In genomic region chr4:88583643-88584470, GRCh38 we compare ENCODE assay signal across 2 cellular contexts.
A peak's percentile ranks its signal among the peaks of the same experiment; 100 is the strongest.
TF ChIP-seq lines count a peak whose summit lies in the region.

No MANE protein-coding gene starts in this region.

TF ChIP-seq in HepG2, 621 proteins besides CTCF, POLR2A, EP300 and RAD21:
- TF ChIP-seq CC2D1A (CRISPR knock-in tag; IDR thresholded peaks at IDR 0.05) (no peak), REXO4 (CRISPR knock-in tag; IDR thresholded peaks at IDR 0.05; ENCODE audit: borderline replicate concordance) (no peak), MAFK (conservative IDR thresholded peaks at IDR 0.05 in 1 of 2, IDR thresholded peaks at IDR 0.05 in 1 of 2; ENCODE audit: low read length in 2 of 2) (peak; percentile 41 to 75; a peak in 3 of 4 replicates)

TF ChIP-seq in K562, 482 proteins besides CTCF, POLR2A, EP300 and RAD21:
- no peak for TF ChIP-seq KLF10 (CRISPR knock-in tag; IDR thresholded peaks at IDR 0.05)
- no peak for TF ChIP-seq JUN (IDR thresholded peaks at IDR 0.05; ENCODE audit: borderline replicate concordance, low read depth, low read length)
- TF ChIP-seq JUN (CRISPR knock-in tag; IDR thresholded peaks at IDR 0.05; ENCODE audit: borderline replicate concordance) = no peak
- no peak for TF ChIP-seq ZNF143 (CRISPR knock-in tag; IDR thresholded peaks at IDR 0.05)
- no peak for TF ChIP-seq NFYB (IDR thresholded peaks at IDR 0.05; ENCODE audit: extremely low read depth, insufficient read length)
- TF ChIP-seq SMARCB1 (IDR thresholded peaks at IDR 0.05; ENCODE audit: insufficient read length, low read depth) = no peak
- TF ChIP-seq ZNF316 (IDR thresholded peaks at IDR 0.05) = peak; percentile 41; the same call in 1 of the 2 replicates
